11 cellular contexts compared by ENCODE assay signal in the genomic region with DNA sequence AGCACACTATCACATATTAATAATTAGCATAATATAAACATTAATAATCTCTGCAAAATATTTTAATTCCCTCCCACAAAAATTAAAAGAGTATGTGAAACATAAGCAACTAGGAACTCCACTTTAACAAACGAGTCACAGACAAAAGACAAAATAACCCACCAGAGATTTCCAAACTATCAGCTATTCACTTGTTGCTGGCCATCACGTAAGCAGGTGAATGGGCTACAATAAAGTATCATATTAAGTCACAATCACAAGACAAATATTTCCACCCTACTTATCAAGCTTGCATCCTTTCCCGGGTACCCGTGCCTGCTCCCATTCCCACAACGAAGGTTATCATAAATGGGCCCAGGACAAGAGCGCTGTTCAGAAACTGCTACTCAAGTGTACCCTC. TPM values are rescaled to one million over a fixed set of nuclear protein-coding genes. Genes with fewer than 3 reads are reported as not detected.
DNase-seq lines count a peak whose midpoint lies in the region; ATAC-seq and TF ChIP-seq lines count a peak whose summit lies in the region.
"Had no signal": no experiment of that assay in that cellular context is flagged by ENCODE, and none has a peak within 500 bp of the region (broad histone marks: within the 10 kb centered on the region; RNA-seq: fewer than 3 reads in every experiment).

No MANE protein-coding gene starts in this region.

- CTCF ChIA-PET in activated naive CD4-positive, alpha-beta T cell treated with anti-CD3 and anti-CD28 coated beads, Interleukin-2, amount 10 ng/mL, durations not matched to agents 7 days and 5 days (lab: Charles Lee) = interaction anchor here (1.0 kb wide), 1 partner anchor 27 kb away, joined by 3 read pairs; no protein-coding TSS in a partner anchor
- CTCF ChIA-PET in activated CD8-positive, alpha-beta T cell treated with anti-CD3 and anti-CD28 coated beads for 36 hours (lab: Charles Lee) = interaction anchor here (1.2 kb wide), 1 partner anchor 21 kb away, joined by 4 read pairs; no protein-coding TSS in a partner anchor

- H3K27me3 ChIP-seq in iPS-15b (ENCODE audit: control insufficient read depth, insufficient read depth, low read length) = peaks cover 7% of the 10 kb centered on the region

- no peak for DNase-seq in activated naive CD4-positive, alpha-beta T cell treated with anti-CD3 and anti-CD28 coated beads, Interleukin-2, amount 10 ng/mL, durations not matched to agents 7 days and 5 days
- no peak for DNase-seq in activated naive CD4-positive, alpha-beta T cell treated with Interleukin-2 at 50 U/mL for 16 hours
- no peak for DNase-seq in activated CD8-positive, alpha-beta T cell treated with anti-CD3 and anti-CD28 coated beads for 36 hours
- DNase-seq in stimulated activated naive B cell treated with anti-CD40 and anti-IgM and Interleukin-4, amounts not matched to agents 10 μg/mL and 1 μg/mL and 100 μg/mL, for 72 hours = no peak
- DNase-seq in NCI-H1436 (lab: John Stamatoyannopoulos, UW) = no peak
- DNase-seq in RKO (ENCODE audit: low spot score) = no peak
- DNase-seq: activated CD4-positive, alpha-beta T cell treated with anti-CD3 and anti-CD28 coated beads for 48 hours; effector CD8-positive, alpha-beta T cell; NCI-H2081 treated with DMSO at 0.1 percent for 48 hours had no signal

- peaks cover 3% of the 10 kb centered on the region for H3K36me3 Mint-ChIP-seq in activated naive CD4-positive, alpha-beta T cell treated with anti-CD3 and anti-CD28 coated beads, Interleukin-2, amount 10 ng/mL, durations not matched to agents 7 days and 5 days
- peaks cover 6% of the 10 kb centered on the region for H3K36me3 Mint-ChIP-seq in activated CD8-positive, alpha-beta T cell treated with anti-CD3 and anti-CD28 coated beads for 36 hours (ENCODE audit: low read depth)
- peaks cover 0 to 1% of the 10 kb centered on the region in 2 donors for H3K36me3 Mint-ChIP-seq in stimulated activated naive B cell treated with anti-CD40 and anti-IgM and Interleukin-4, amounts not matched to agents 10 μg/mL and 1 μg/mL and 100 μg/mL, for 72 hours

- H3K27me3 Mint-ChIP-seq in activated naive CD4-positive, alpha-beta T cell treated with anti-CD3 and anti-CD28 coated beads, Interleukin-2, amount 10 ng/mL, durations not matched to agents 7 days and 5 days = peaks cover 6% of the 10 kb centered on the region
- no peaks in the 10 kb centered on the region for H3K27me3 Mint-ChIP-seq in activated CD8-positive, alpha-beta T cell treated with anti-CD3 and anti-CD28 coated beads for 36 hours
- no peaks in the 10 kb centered on the region for H3K27me3 Mint-ChIP-seq in stimulated activated naive B cell treated with anti-CD40 and anti-IgM and Interleukin-4, amounts not matched to agents 10 μg/mL and 1 μg/mL and 100 μg/mL, for 72 hours

- POLR2A ChIA-PET in activated CD8-positive, alpha-beta T cell treated with anti-CD3 and anti-CD28 coated beads for 36 hours (lab: Charles Lee) = no interaction called here

- H3K9me3 Mint-ChIP-seq in activated naive CD4-positive, alpha-beta T cell treated with anti-CD3 and anti-CD28 coated beads, Interleukin-2, amount 10 ng/mL, durations not matched to agents 7 days and 5 days = no peaks in the 10 kb centered on the region
- H3K9me3 Mint-ChIP-seq in activated CD8-positive, alpha-beta T cell treated with anti-CD3 and anti-CD28 coated beads for 36 hours = no peaks in the 10 kb centered on the region
- H3K9me3 Mint-ChIP-seq in stimulated activated naive B cell treated with anti-CD40 and anti-IgM and Interleukin-4, amounts not matched to agents 10 μg/mL and 1 μg/mL and 100 μg/mL, for 72 hours = no peaks in the 10 kb centered on the region

- no peaks in the 10 kb centered on the region for H3K9me3 ChIP-seq in iPS-15b (ENCODE audit: control insufficient read depth, insufficient read depth, low read length)

- no peaks in the 10 kb centered on the region for H3K36me3 ChIP-seq in iPS-15b (ENCODE audit: control insufficient read depth, insufficient read depth, low read length)

- H3K4me1 Mint-ChIP-seq in activated naive CD4-positive, alpha-beta T cell treated with anti-CD3 and anti-CD28 coated beads, Interleukin-2, amount 10 ng/mL, durations not matched to agents 7 days and 5 days = peaks cover 36% of the 10 kb centered on the region
- H3K4me1 Mint-ChIP-seq in activated CD8-positive, alpha-beta T cell treated with anti-CD3 and anti-CD28 coated beads for 36 hours (ENCODE audit: low read depth) = peaks cover 47% of the 10 kb centered on the region
- peaks cover 23 to 54% of the 10 kb centered on the region in 2 donors for H3K4me1 Mint-ChIP-seq in stimulated activated naive B cell treated with anti-CD40 and anti-IgM and Interleukin-4, amounts not matched to agents 10 μg/mL and 1 μg/mL and 100 μg/mL, for 72 hours

- H3K4me1 ChIP-seq in iPS-15b (ENCODE audit: control insufficient read depth, insufficient read depth, low read length) = peaks cover 15% of the 10 kb centered on the region

- no peak for ATAC-seq in activated CD8-positive, alpha-beta T cell treated with anti-CD3 and anti-CD28 coated beads for 36 hours
- ATAC-seq in stimulated activated naive B cell treated with anti-CD40 and anti-IgM and Interleukin-4, amounts not matched to agents 10 μg/mL and 1 μg/mL and 100 μg/mL, for 72 hours (replicated peaks) = no peak
- ATAC-seq in HG02610 (IDR thresholded peaks at IDR 0.05; ENCODE audit: unreplicated experiment) = no peak

- no peak for TF ChIP-seq CTCF in activated CD8-positive, alpha-beta T cell treated with anti-CD3 and anti-CD28 coated beads for 36 hours (IDR thresholded peaks at IDR 0.05)

- peak overlapping the region; percentile 96 for H3K4me3 Mint-ChIP-seq in activated naive CD4-positive, alpha-beta T cell treated with anti-CD3 and anti-CD28 coated beads, Interleukin-2, amount 10 ng/mL, durations not matched to agents 7 days and 5 days
- peak overlapping the region; percentile 98 for H3K4me3 Mint-ChIP-seq in activated CD8-positive, alpha-beta T cell treated with anti-CD3 and anti-CD28 coated beads for 36 hours
- peak overlapping the region; percentile 39 to 99 for H3K4me3 Mint-ChIP-seq in stimulated activated naive B cell treated with anti-CD40 and anti-IgM and Interleukin-4, amounts not matched to agents 10 μg/mL and 1 μg/mL and 100 μg/mL, for 72 hours

- H3K27ac Mint-ChIP-seq in activated naive CD4-positive, alpha-beta T cell treated with anti-CD3 and anti-CD28 coated beads, Interleukin-2, amount 10 ng/mL, durations not matched to agents 7 days and 5 days = no peak overlapping the region
- H3K27ac Mint-ChIP-seq in activated CD8-positive, alpha-beta T cell treated with anti-CD3 and anti-CD28 coated beads for 36 hours = no peak overlapping the region
- H3K27ac Mint-ChIP-seq in stimulated activated naive B cell treated with anti-CD40 and anti-IgM and Interleukin-4, amounts not matched to agents 10 μg/mL and 1 μg/mL and 100 μg/mL, for 72 hours = no peak overlapping the region

- peak overlapping the region; percentile 91 for H3K4me3 ChIP-seq in iPS-15b (ENCODE audit: low read depth, low read length)

- no peak overlapping the region for H3K9ac ChIP-seq in iPS-15b (ENCODE audit: low read depth, low read length)

- intact Hi-C loops in activated CD8-positive, alpha-beta T cell treated with anti-CD3 and anti-CD28 coated beads for 36 hours (cut with micrococcal nuclease) = no loop called here

RNA-seq across cellular contexts. Expression of a gene that starts 2.5 kb away (rescaled TPM):
- total RNA-seq in activated CD8-positive, alpha-beta T cell treated with anti-CD3 and anti-CD28 coated beads for 36 hours = 10 to 100 TPM; 90.5 to 91.7 TPM
